ENCODE assay signal across 17 cellular contexts in genomic region chr20:37680420-37680819, GRCh38. TPM values are rescaled to one million over a fixed set of nuclear protein-coding genes. Genes with fewer than 3 reads are reported as not detected.
A peak's percentile ranks its signal among the peaks of the same experiment; 100 is the strongest.
DNase-seq lines count a peak whose midpoint lies in the region; ATAC-seq and TF ChIP-seq lines count a peak whose summit lies in the region.
"Had no signal": no experiment of that assay in that cellular context is flagged by ENCODE, and none has a peak within 500 bp of the region (broad histone marks: within the 10 kb centered on the region; RNA-seq: fewer than 3 reads in every experiment).

No MANE protein-coding gene starts in this region.

- H3K27ac ChIP-seq in mammary epithelial cell (ENCODE audit: insufficient read depth, low read depth, low read length), result no peak overlapping the region
- H3K27ac ChIP-seq: parathyroid adenoma had no signal

- CTCF ChIA-PET in mammary epithelial cell (lab: Charles Lee; ENCODE audit: low non-redundant PET) (no interaction called here), MCF 10A (lab: Yijun Ruan, JAX) (interaction anchor here (0.6 kb wide), 1 partner anchor 137 kb away, joined by 3 read pairs; no protein-coding TSS in a partner anchor)

- no peak overlapping the region for H3K4me3 Mint-ChIP-seq in MCF 10A (ENCODE audit: unreplicated experiment)
- H3K4me3 Mint-ChIP-seq: activated CD4-positive, alpha-beta T cell treated with anti-CD3 and anti-CD28 coated beads, Interleukin-2, amount 10 ng/mL, durations not matched to agents 24 days and 14 days; CD4-positive, alpha-beta memory T cell had no signal

- DNase-seq in mammary epithelial cell (peak; percentile 26), MCF 10A (ENCODE audit: unreplicated experiment) (no peak), SK-MEL-5 (ENCODE audit: low read depth, low spot score) (peak; percentile 73), fibroblast of villous mesenchyme (ENCODE audit: low read depth) (peak; percentile 33), stromal cell of bone marrow (ENCODE audit: low read depth) (peak; percentile 62), left colon (no peak)
- no peak for DNase-seq in effector CD8-positive, alpha-beta T cell (lab: John Stamatoyannopoulos, UW)
- DNase-seq: activated CD4-positive, alpha-beta T cell treated with anti-CD3 and anti-CD28 coated beads, Interleukin-2, amount 10 ng/mL, durations not matched to agents 24 days and 14 days; activated T-cell treated with anti-CD3 and anti-CD28 coated beads for 4 hours; CD4-positive, alpha-beta memory T cell; MV-4-11; NCI-H2029; NCI-H69; substantia nigra had no signal

- H3K27me3 Mint-ChIP-seq in MCF 10A (ENCODE audit: insufficient read depth, unreplicated experiment), result peaks cover 59% of the 10 kb centered on the region

- no peaks in the 10 kb centered on the region for H3K36me3 Mint-ChIP-seq in MCF 10A (ENCODE audit: insufficient read depth, unreplicated experiment)
- H3K36me3 Mint-ChIP-seq: CD4-positive, alpha-beta memory T cell had no signal

- no peaks in the 10 kb centered on the region for H3K36me3 ChIP-seq in mammary epithelial cell (ENCODE audit: insufficient read depth, low read length)

- H3K4me3 ChIP-seq in mammary epithelial cell (replicated peaks in 1 of 3; ENCODE audit: insufficient read depth in 1 of 3, low read depth in 2 of 3, low read length in 3 of 3), result no peak overlapping the region
- no peak overlapping the region for H3K4me3 ChIP-seq in fibroblast of villous mesenchyme (ENCODE audit: low read depth, low read length)

- no peak overlapping the region for H2AFZ ChIP-seq in mammary epithelial cell (ENCODE audit: low read depth, low read length)
- H2AFZ ChIP-seq: parathyroid adenoma had no signal

- no peaks in the 10 kb centered on the region for H3K79me2 ChIP-seq in mammary epithelial cell (ENCODE audit: insufficient read depth, low read length)
- H3K79me2 ChIP-seq: parathyroid adenoma had no signal

- no peaks in the 10 kb centered on the region for H3K9me3 Mint-ChIP-seq in MCF 10A (ENCODE audit: unreplicated experiment)
- H3K9me3 Mint-ChIP-seq: activated CD4-positive, alpha-beta T cell treated with anti-CD3 and anti-CD28 coated beads, Interleukin-2, amount 10 ng/mL, durations not matched to agents 24 days and 14 days; CD4-positive, alpha-beta memory T cell had no signal

- BruUV-seq in mammary epithelial cell (replicated peaks; lab: Mats Ljungman, UMichigan) (no TSS peak), MCF 10A (replicated peaks; lab: Mats Ljungman, UMichigan) (no TSS peak)

- H4K20me1 ChIP-seq in mammary epithelial cell (ENCODE audit: insufficient read depth, low read length), result no peaks in the 10 kb centered on the region

- WGBS in mammary epithelial cell (ENCODE audit: low coverage, missing lambda C conversion rate), result 75% methylated on average over 2 of the region's 3 CpGs

- no peak overlapping the region for H3K4me2 ChIP-seq in mammary epithelial cell (ENCODE audit: insufficient read depth, low read depth, low read length)

- no peaks in the 10 kb centered on the region for H3K9me3 ChIP-seq in mammary epithelial cell (replicated peaks; ENCODE audit: insufficient read depth, low read length)

- in situ Hi-C loops in mammary epithelial cell (cut with MboI; ENCODE audit: low sequenced_read_pairs in 2 of 2) (no loop called here), SK-MEL-5 (cut with HindIII; ENCODE audit: low pct_unique_long_range_greater_than_20kb, low sequenced_read_pairs) (no loop called here)

- ATAC-seq in GM21723 (IDR thresholded peaks at IDR 0.05; ENCODE audit: unreplicated experiment), result no peak
- no peak for ATAC-seq in left colon
- ATAC-seq: Panc1 had no signal

- peaks cover 11% of the 10 kb centered on the region for H3K27me3 ChIP-seq in mammary epithelial cell (ENCODE audit: insufficient read depth, low read length)

- H3K4me1 ChIP-seq in mammary epithelial cell (ENCODE audit: insufficient read depth, low read length), result no peaks in the 10 kb centered on the region
- H3K4me1 ChIP-seq: parathyroid adenoma had no signal

- peaks cover 5% of the 10 kb centered on the region for H3K4me1 Mint-ChIP-seq in MCF 10A (ENCODE audit: insufficient read depth, unreplicated experiment)
- H3K4me1 Mint-ChIP-seq: activated CD4-positive, alpha-beta T cell treated with anti-CD3 and anti-CD28 coated beads, Interleukin-2, amount 10 ng/mL, durations not matched to agents 24 days and 14 days had no signal

- dilution Hi-C loops in mammary epithelial cell (cut with HindIII; ENCODE audit: low sequenced_read_pairs), result no loop called here

- H3K9ac ChIP-seq in mammary epithelial cell (ENCODE audit: insufficient read depth, low read length), result no peak overlapping the region
- H3K9ac ChIP-seq: parathyroid adenoma had no signal

- H3K27ac Mint-ChIP-seq in MCF 10A (ENCODE audit: low read depth, unreplicated experiment), result no peak overlapping the region
- H3K27ac Mint-ChIP-seq: activated CD4-positive, alpha-beta T cell treated with anti-CD3 and anti-CD28 coated beads, Interleukin-2, amount 10 ng/mL, durations not matched to agents 24 days and 14 days; CD4-positive, alpha-beta memory T cell had no signal

- intact Hi-C loops in mammary epithelial cell (cut with micrococcal nuclease) (no loop called here), MCF 10A (cut with micrococcal nuclease) (no loop called here), left colon (cut with DNase I, micrococcal nuclease) (no loop called here)

- TF ChIP-seq CTCF in mammary epithelial cell (conservative IDR thresholded peaks at IDR 0.05 in 1 of 2, IDR thresholded peaks at IDR 0.05 in 1 of 2; ENCODE audit: extremely low read depth in 1 of 2, insufficient read depth in 1 of 2, low read depth in 1 of 2, low read length in 2 of 2) (no peak), MCF 10A (IDR thresholded peaks at IDR 0.05; ENCODE audit: unreplicated experiment) (no peak), fibroblast of villous mesenchyme (IDR thresholded peaks at IDR 0.05; ENCODE audit: insufficient read depth, low read depth, low read length) (no peak)

- POLR2A ChIA-PET in MCF 10A (lab: Yijun Ruan, JAX), result interaction anchor here (0.6 kb wide), 1 partner anchor 16 kb away, joined by 3 read pairs; no protein-coding TSS in a partner anchor

RNA-seq across cellular contexts. Expression of gene CTNNBL1, which starts 13.4 kb away (rescaled TPM):
- 10 to 100 TPM; 15.8 to 58.2 TPM for total RNA-seq in mammary epithelial cell
- polyA plus RNA-seq in mammary epithelial cell, result 32.1 TPM
- 30.6 TPM for polyA minus RNA-seq in mammary epithelial cell
- total RNA-seq in MCF 10A (2022), result 44.9 and 45.2 TPM in 2 replicates
- total RNA-seq in SK-MEL-5 (2014; rRNA removed; shearing (Covaris generic)), result 38.7 and 41.5 TPM in 2 replicates
- 43.8 and 43.9 TPM in 2 replicates for polyA plus RNA-seq in SK-MEL-5 (2015; cell fraction: cytosol; rRNA removed)
- polyA plus RNA-seq in SK-MEL-5 (2015; cell fraction: nucleus; rRNA removed), result 18.6 and 23.0 TPM in 2 replicates
- 19.3 and 23.3 TPM in 2 replicates for total RNA-seq in fibroblast of villous mesenchyme
- 10 to 100 TPM; 35.0 to 37.6 TPM for total RNA-seq in left colon

Comparison
In these comparisons a context has a peak if more than half of its experiments do, and no peak if none do; other contexts are left out.
1. DNase-seq: peak in mammary epithelial cell (single experiment), SK-MEL-5 (single experiment), fibroblast of villous mesenchyme (single experiment) and stromal cell of bone marrow (single experiment); none in MCF 10A (single experiment), effector CD8-positive, alpha-beta T cell (single experiment) and left colon (0 of 2).